21 cellular contexts compared by ENCODE assay signal in genomic region chr2:9400268-9401058, GRCh38. TPM values are rescaled to one million over a fixed set of nuclear protein-coding genes. Genes with fewer than 3 reads are reported as not detected.
DNase-seq lines count a peak whose midpoint lies in the region; ATAC-seq, FAIRE-seq and TF ChIP-seq lines count a peak whose summit lies in the region.
"Had no signal": no experiment of that assay in that cellular context is flagged by ENCODE, and none has a peak within 500 bp of the region (broad histone marks: within the 10 kb centered on the region; RNA-seq: fewer than 3 reads in every experiment).

No MANE protein-coding gene starts in this region.

- H3K27me3 ChIP-seq in H7 (ENCODE audit: control insufficient read depth, insufficient read depth, low read length) (no peaks in the 10 kb centered on the region), PC-9 (ENCODE audit: insufficient read depth, low read depth) (no peaks in the 10 kb centered on the region)
- H3K27me3 ChIP-seq: heart right ventricle, thyroid gland had no signal

- ATAC-seq in stimulated activated memory B cell treated with anti-CD40 and anti-IgM and Interleukin-4, amounts not matched to agents 10 μg/mL and 1 μg/mL and 100 μg/mL, for 72 hours: no peak
- ATAC-seq: naive thymus-derived CD4-positive, alpha-beta T cell had no signal

- no peaks in the 10 kb centered on the region for H3K9me3 ChIP-seq in PC-9 (ENCODE audit: insufficient read depth, low read depth)
- H3K9me3 ChIP-seq: heart right ventricle, prostate gland, thyroid gland had no signal

- no peaks in the 10 kb centered on the region; the same call in 1 of the 2 replicates for H3K36me3 ChIP-seq in H7 (replicated peaks; ENCODE audit: control insufficient read depth, insufficient read depth, low read length)
- H3K36me3 ChIP-seq in PC-9 (ENCODE audit: low read depth): peaks cover 46% of the 10 kb centered on the region
- H3K36me3 ChIP-seq: prostate gland had no signal

- no peak overlapping the region for H2AFZ ChIP-seq in PC-9

- H3K9me2 ChIP-seq in PC-9 (ENCODE audit: insufficient read depth): no peaks in the 10 kb centered on the region

- H3K27me3 Mint-ChIP-seq in stimulated activated memory B cell treated with anti-CD40 and anti-IgM and Interleukin-4, amounts not matched to agents 10 μg/mL and 1 μg/mL and 100 μg/mL, for 72 hours: peaks cover 12% of the 10 kb centered on the region
- H3K27me3 Mint-ChIP-seq: naive thymus-derived CD4-positive, alpha-beta T cell had no signal

- DNase-seq in H7 (peak; percentile 53), PC-9 (peak; percentile 39 to 89), islet precursor cell (peak; percentile 29), NCI-H446 treated with DMSO at 0.1 percent for 48 hours (lab: John Stamatoyannopoulos, UW) (no peak), HUDEP-2 (lab: John Stamatoyannopoulos, UW; ENCODE audit: unreplicated experiment in 76 of 76) (no peak), GM12891 (ENCODE audit: insufficient read length, low spot score) (no peak)
- DNase-seq: activated CD4-positive, alpha-beta T cell treated with anti-CD3 and anti-CD28 coated beads for 48 hours; activated CD8-positive, alpha-beta memory T cell treated with anti-CD3 and anti-CD28 coated beads, Interleukin-2, amount 50 U/mL, for 4 hours; effector memory CD4-positive, alpha-beta T cell; heart right ventricle; MV-4-11; naive thymus-derived CD4-positive, alpha-beta T cell; NCI-H2107; NCI-H82; small intestine; thyroid gland had no signal

- FAIRE-seq in GM12891 (lab: Jason Lieb, UNC): no peak
- FAIRE-seq: H1, small intestine had no signal

- no TSS peak for BruUV-seq in PC-9 (replicated peaks; lab: Mats Ljungman, UMichigan)

- H3K36me3 Mint-ChIP-seq in stimulated activated memory B cell treated with anti-CD40 and anti-IgM and Interleukin-4, amounts not matched to agents 10 μg/mL and 1 μg/mL and 100 μg/mL, for 72 hours: peaks cover 7% of the 10 kb centered on the region

- POLR2A ChIA-PET in PC-9 (lab: Charles Lee; ENCODE audit: unreplicated experiment): interaction anchor here (0.5 to 0.7 kb wide), 2 partner anchors 23 to 166 kb away, joined by 3 to 10 read pairs; partner anchors contain the start of gene ITGB1BP1

- no peaks in the 10 kb centered on the region for H3K9me3 Mint-ChIP-seq in stimulated activated memory B cell treated with anti-CD40 and anti-IgM and Interleukin-4, amounts not matched to agents 10 μg/mL and 1 μg/mL and 100 μg/mL, for 72 hours
- H3K9me3 Mint-ChIP-seq: naive thymus-derived CD4-positive, alpha-beta T cell had no signal

- H3F3A ChIP-seq in PC-9 (ENCODE audit: insufficient read depth, low read depth): peaks cover 77% of the 10 kb centered on the region

- TF ChIP-seq CTCF in PC-9 (conservative IDR thresholded peaks at IDR 0.05): no peak

- H3K4me3 Mint-ChIP-seq in stimulated activated memory B cell treated with anti-CD40 and anti-IgM and Interleukin-4, amounts not matched to agents 10 μg/mL and 1 μg/mL and 100 μg/mL, for 72 hours: no peak overlapping the region
- H3K4me3 Mint-ChIP-seq: naive thymus-derived CD4-positive, alpha-beta T cell had no signal

- TF ChIP-seq POLR2A in GM12891 (IDR thresholded peaks at IDR 0.05; ENCODE audit: low read depth, low read length): no peak

- no peaks in the 10 kb centered on the region; the same call in 1 of the 2 replicates for H4K20me1 ChIP-seq in PC-9 (ENCODE audit: insufficient read depth)

- peak overlapping the region; percentile 69 for H3K4me2 ChIP-seq in PC-9

- H3K79me2 ChIP-seq in PC-9 (ENCODE audit: low read depth): no peaks in the 10 kb centered on the region

- intact Hi-C loops in PC-9 (cut with micrococcal nuclease; ENCODE audit: unreplicated experiment): no loop called here

- H3K4me1 Mint-ChIP-seq in stimulated activated memory B cell treated with anti-CD40 and anti-IgM and Interleukin-4, amounts not matched to agents 10 μg/mL and 1 μg/mL and 100 μg/mL, for 72 hours: peaks cover 11% of the 10 kb centered on the region

- H3K4me3 ChIP-seq in H7 (ENCODE audit: insufficient read depth, low read depth, low read length) (no peak overlapping the region), PC-9 (no peak overlapping the region)
- H3K4me3 ChIP-seq: heart right ventricle, lung, prostate gland, thyroid gland had no signal

- peaks cover 42% of the 10 kb centered on the region for H3K4me1 ChIP-seq in PC-9 (replicated peaks; ENCODE audit: insufficient read depth)
- H3K4me1 ChIP-seq: prostate gland had no signal

- H3K27ac ChIP-seq in PC-9: no peak overlapping the region
- H3K27ac ChIP-seq: HL-60 had no signal

- H3K27ac Mint-ChIP-seq in stimulated activated memory B cell treated with anti-CD40 and anti-IgM and Interleukin-4, amounts not matched to agents 10 μg/mL and 1 μg/mL and 100 μg/mL, for 72 hours: peak overlapping the region; percentile 12
- H3K27ac Mint-ChIP-seq: naive thymus-derived CD4-positive, alpha-beta T cell had no signal

- CTCF ChIA-PET in PC-9 (lab: Charles Lee): no interaction called here

TF ChIP-seq in GM12891, 5 proteins besides CTCF, POLR2A, EP300 and RAD21:
- TF ChIP-seq POLR2AphosphoS5 (IDR thresholded peaks at IDR 0.05; ENCODE audit: low read depth, low read length) (no peak), SPI1 (IDR thresholded peaks at IDR 0.05; ENCODE audit: low read depth, low read length) (no peak), PAX5 (IDR thresholded peaks at IDR 0.05; ENCODE audit: insufficient read depth, low read length, severe bottlenecking) (no peak), TAF1 (IDR thresholded peaks at IDR 0.05; ENCODE audit: low read depth, low read length) (no peak), POU2F2 (IDR thresholded peaks at IDR 0.05; ENCODE audit: low read depth, low read length) (no peak)

RNA-seq across cellular contexts. Expression of gene ITGB1BP1, which starts 22.9 kb away (rescaled TPM):
- 12.7 and 13.8 TPM in 2 replicates for total RNA-seq in H7 (2014; rRNA removed; shearing (Covaris generic))
- total RNA-seq in PC-9 (2021): 68.1 and 82.5 TPM in 2 replicates
- polyA plus RNA-seq in GM12891 (2012; ENCODE audit: low read depth, missing spikeins): 77.0 TPM

RNA-seq across cellular contexts. Expression of gene CPSF3, which starts 23.0 kb away (rescaled TPM):
- 102 and 113 TPM in 2 replicates for total RNA-seq in H7 (2014; rRNA removed; shearing (Covaris generic))
- total RNA-seq in PC-9 (2021): 52.0 and 61.5 TPM in 2 replicates
- polyA plus RNA-seq in GM12891 (2012; ENCODE audit: low read depth, missing spikeins): 55.5 TPM

Comparison
In these comparisons a context has a peak if more than half of its experiments do, and no peak if none do; other contexts are left out.
1. DNase-seq: peak in H7 (single experiment), PC-9 (2 of 2) and islet precursor cell (single experiment); none in NCI-H446 treated with DMSO at 0.1 percent for 48 hours (single experiment), HUDEP-2 (0 of 76) and GM12891 (single experiment).